In the genomic region with DNA sequence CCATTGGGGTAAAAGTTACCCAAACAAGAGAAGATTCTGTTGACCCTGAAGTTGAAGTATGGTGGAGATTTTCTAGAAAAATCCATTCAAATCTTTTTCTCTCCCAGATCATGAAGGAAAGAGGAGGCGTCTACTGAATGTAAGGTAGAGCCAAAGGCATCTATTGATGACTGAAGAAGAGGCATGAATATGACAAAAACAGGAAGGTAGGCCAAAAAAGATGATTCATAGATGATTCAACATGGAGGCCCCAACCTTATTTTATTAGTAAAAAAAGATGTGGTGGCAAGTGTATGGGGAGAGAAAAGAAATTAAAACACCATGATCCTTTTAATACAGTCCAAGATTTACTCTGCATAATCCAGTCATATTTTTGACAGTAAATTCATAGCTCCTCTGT, we compare ENCODE assay signal across 8 cellular contexts. TPM values are rescaled to one million over a fixed set of nuclear protein-coding genes. Genes with fewer than 3 reads are reported as not detected.
DNase-seq lines count a peak whose midpoint lies in the region; ATAC-seq, FAIRE-seq and TF ChIP-seq lines count a peak whose summit lies in the region.
"Not testable (repeated sequence)": the region's sequence is repeated elsewhere in the genome, so short reads cannot be mapped to it uniquely, and the experiment has no call there.
"Had no signal": no experiment of that assay in that cellular context is flagged by ENCODE, and none has a peak within 500 bp of the region (broad histone marks: within the 10 kb centered on the region; RNA-seq: fewer than 3 reads in every experiment).

No MANE protein-coding gene starts in this region.

- H3K27me3 Mint-ChIP-seq in osteocyte (ENCODE audit: unreplicated experiment), result not testable (repeated sequence)

- ATAC-seq in activated CD4-positive, CD25-positive, alpha-beta regulatory T cell treated with anti-CD3 and anti-CD28 coated beads, Interleukin-2, amount 50 U/mL, for 24 hours, result peak; percentile 34 to 35

- H3K27ac Mint-ChIP-seq in osteocyte (ENCODE audit: unreplicated experiment), result peak overlapping the region; percentile 76

- H3K4me3 ChIP-seq in bronchial epithelial cell (ENCODE audit: low read depth, low read length); fibroblast of the aortic adventitia (ENCODE audit: low read depth, low read length): not testable (repeated sequence)

- peaks cover 49% of the 10 kb centered on the region for H3K4me1 Mint-ChIP-seq in osteocyte (ENCODE audit: unreplicated experiment)

- not testable (repeated sequence) for FAIRE-seq in bronchial epithelial cell (lab: Jason Lieb, UNC)

- H3K27me3 ChIP-seq in bronchial epithelial cell (ENCODE audit: control insufficient read depth, insufficient read depth, low read length), result not testable (repeated sequence)

- not testable (repeated sequence) for H3K36me3 ChIP-seq in bronchial epithelial cell (ENCODE audit: control insufficient read depth, insufficient read depth, low read length)

- H3K4me3 Mint-ChIP-seq in osteocyte (ENCODE audit: unreplicated experiment), result not testable (repeated sequence)

- DNase-seq in AG20443 (ENCODE audit: low spot score) (peak; percentile 24), HCEC 1CT (peak; percentile 66), NCI-H226 (peak; percentile 49), bronchial epithelial cell (ENCODE audit: low read depth) (peak; percentile 85), fibroblast of the aortic adventitia (ENCODE audit: low read depth) (peak; percentile 22)
- not testable (repeated sequence) for DNase-seq in osteocyte (ENCODE audit: extremely low spot score, unreplicated experiment)

- not testable (repeated sequence) for TF ChIP-seq CTCF in bronchial epithelial cell (IDR thresholded peaks at IDR 0.05; ENCODE audit: insufficient read depth, low read length, severe bottlenecking); fibroblast of the aortic adventitia (IDR thresholded peaks at IDR 0.05; ENCODE audit: insufficient read depth, low read length); osteocyte (IDR thresholded peaks at IDR 0.05)

- H3K36me3 Mint-ChIP-seq in osteocyte (ENCODE audit: unreplicated experiment), result not testable (repeated sequence)

- H3K9me3 Mint-ChIP-seq in osteocyte (ENCODE audit: unreplicated experiment), result not testable (repeated sequence)

RNA-seq across cellular contexts. Expression of a gene that starts 49.9 kb away (rescaled TPM):
- total RNA-seq in bronchial epithelial cell (3.5 TPM in 1 of 2 replicates, not detected in the other), fibroblast of the aortic adventitia (ENCODE audit: low replicate concordance) (0.09 and 1.5 TPM in 2 replicates), osteocyte (not detected in 2 replicates)
- total RNA-seq: H9 had no signal
